Comparison of ENCODE assay signal across 8 cellular contexts in the genomic region with DNA sequence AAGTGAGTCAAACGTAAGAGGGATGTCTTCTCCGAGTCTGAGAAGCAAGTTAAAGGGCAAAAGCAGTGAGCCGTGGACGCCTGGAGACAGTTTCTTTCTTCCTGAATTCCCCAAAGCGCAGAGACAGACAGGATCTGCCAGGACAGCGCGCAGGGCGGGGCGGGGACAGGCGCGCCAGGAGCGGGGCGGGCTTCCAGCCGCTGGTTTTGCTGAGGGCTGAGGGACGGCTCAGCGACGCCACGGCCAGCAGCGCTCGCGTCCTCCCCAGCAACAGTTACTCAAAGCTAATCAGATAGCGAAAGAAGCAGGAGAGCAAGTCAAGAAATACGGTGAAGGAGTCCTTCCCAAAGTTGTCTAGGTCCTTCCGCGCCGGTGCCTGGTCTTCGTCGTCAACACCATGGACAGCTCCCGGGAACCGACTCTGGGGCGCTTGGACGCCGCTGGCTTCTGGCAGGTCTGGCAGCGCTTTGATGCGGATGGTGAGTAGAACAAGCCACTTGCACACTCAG. TPM values are rescaled to one million over a fixed set of nuclear protein-coding genes. Genes with fewer than 3 reads are reported as not detected.
DNase-seq lines count a peak whose midpoint lies in the region; ATAC-seq and TF ChIP-seq lines count a peak whose summit lies in the region.

A gene with protein sequence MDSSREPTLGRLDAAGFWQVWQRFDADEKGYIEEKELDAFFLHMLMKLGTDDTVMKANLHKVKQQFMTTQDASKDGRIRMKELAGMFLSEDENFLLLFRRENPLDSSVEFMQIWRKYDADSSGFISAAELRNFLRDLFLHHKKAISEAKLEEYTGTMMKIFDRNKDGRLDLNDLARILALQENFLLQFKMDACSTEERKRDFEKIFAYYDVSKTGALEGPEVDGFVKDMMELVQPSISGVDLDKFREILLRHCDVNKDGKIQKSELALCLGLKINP (plus strand): TSS at position 209 of the 509 bp plus-strand sequence. CDS start 189 bp downstream, at position 398.

- intact Hi-C loops in heart left ventricle (cut with DNase I), result no loop called here
- intact Hi-C loops in posterior cingulate gyrus (cut with DNase I), result no loop called here

- no peak within 1 kb of the TSS for H3K27ac ChIP-seq in heart left ventricle

- no peaks in the 10 kb centered on the region for H3K36me3 ChIP-seq in heart left ventricle

- ATAC-seq in heart left ventricle (peak; percentile 32 to 88 (median 82)), GM21737 (IDR thresholded peaks at IDR 0.05; ENCODE audit: unreplicated experiment) (no peak), HG02610 (IDR thresholded peaks at IDR 0.05; ENCODE audit: unreplicated experiment) (no peak), GM19463 (IDR thresholded peaks at IDR 0.05; ENCODE audit: unreplicated experiment) (no peak)

- 1 to 3% (median 2%) methylated on average over 20 to 35 of the region's 35 CpGs for WGBS in heart left ventricle, 4 donors

- TF ChIP-seq POLR2A in heart left ventricle (IDR thresholded peaks at IDR 0.05), result no peak

- no peak for TF ChIP-seq CTCF in GM10266 (IDR thresholded peaks at IDR 0.05; ENCODE audit: control insufficient read depth, insufficient read depth, low read depth, missing control alignments)
- no peak for TF ChIP-seq CTCF in heart left ventricle (IDR thresholded peaks at IDR 0.05)

- peak; percentile 52 for DNase-seq in GM10266 (ENCODE audit: extremely low spot score)
- peak; percentile 71 for DNase-seq in NCI-H345 treated with DMSO at 0.1 percent for 48 hours (lab: John Stamatoyannopoulos, UW; ENCODE audit: unreplicated experiment)
- DNase-seq in activated naive CD4-positive, alpha-beta T cell treated with Interleukin-2 at 50 U/mL for 16 hours, result peak; percentile 35
- peak; percentile 54 to 75 (median 62) for DNase-seq in heart left ventricle
- DNase-seq in posterior cingulate gyrus, result peak in 8 of 10 donors; percentile 10 to 79 (median 16)

- peak within 1 kb of the TSS in 9 of 12 donors; percentile 5 to 46 (median 31) for H3K4me3 ChIP-seq in heart left ventricle

- peaks cover 0 to 4% (median 0%) of the 10 kb centered on the region in 12 donors for H3K4me1 ChIP-seq in heart left ventricle

- peaks cover 0 to 51% (median 9%) of the 10 kb centered on the region in 9 donors for H3K27me3 ChIP-seq in heart left ventricle

- no peaks in the 10 kb centered on the region for H3K9me3 ChIP-seq in heart left ventricle

RNA-seq across cellular contexts. Expression of the gene that starts here (rescaled TPM):
- 10 to 100 TPM in 1 of 9 donors, 1 to 10 TPM in 3, under 1 TPM in 2, not detected in 3; 0.27 to 12.0 (median 1.1) TPM for total RNA-seq in heart left ventricle
- 1 to 10 TPM; 1.2 to 1.6 TPM for polyA plus RNA-seq in heart left ventricle

Comparison
In these comparisons a context has a peak if more than half of its experiments do, and no peak if none do; other contexts are left out.
1. DNase-seq: peak in every context shown above with its lines; median percentile 71 in NCI-H345 treated with DMSO at 0.1 percent for 48 hours; 62 in heart left ventricle; 52 in GM10266; 35 in activated naive CD4-positive, alpha-beta T cell treated with Interleukin-2 at 50 U/mL for 16 hours; 16 in posterior cingulate gyrus.
2. ATAC-seq: peak in heart left ventricle (4 of 4); none in GM21737 (single experiment), HG02610 (single experiment) and GM19463 (single experiment).